In genomic region chr13:36819064-36819810, GRCh38 we compare ENCODE assay signal across 1 cellular context.
TF ChIP-seq lines count a peak whose summit lies in the region.

TSS of gene RFXAP (plus strand) at chr13:36819222. CDS start at chr13:36819358, 136 bp downstream.

TF ChIP-seq in HepG2, 621 proteins besides CTCF, POLR2A, EP300 and RAD21 (continued from another document and continues in another):
- TF ChIP-seq FOXP4 (CRISPR knock-in tag; IDR thresholded peaks at IDR 0.05) (no peak), ZNF629 (CRISPR knock-in tag; conservative IDR thresholded peaks at IDR 0.05) (no peak), SNRNP70 (IDR thresholded peaks at IDR 0.05; ENCODE audit: low read depth, low read length) (no peak), SP140L (CRISPR knock-in tag; IDR thresholded peaks at IDR 0.05; ENCODE audit: borderline replicate concordance) (no peak), SMAD3 (CRISPR knock-in tag; IDR thresholded peaks at IDR 0.05) (no peak), ZBTB44 (CRISPR knock-in tag; IDR thresholded peaks at IDR 0.05) (no peak), HNRNPL (IDR thresholded peaks at IDR 0.05; ENCODE audit: low read depth, low read length) (peak; percentile 62; the same call in 1 of the 2 replicates), SRSF1 (optimal IDR thresholded peaks at IDR 0.05; ENCODE audit: low read depth, low read length) (no peak), CBX5 (CRISPR knock-in tag; IDR thresholded peaks at IDR 0.05; ENCODE audit: borderline replicate concordance) (no peak), SMARCE1 (IDR thresholded peaks at IDR 0.05; ENCODE audit: borderline replicate concordance) (no peak), ETV6 (CRISPR knock-in tag; conservative IDR thresholded peaks at IDR 0.05) (no peak), ELK4 (CRISPR knock-in tag; IDR thresholded peaks at IDR 0.05; ENCODE audit: borderline replicate concordance) (no peak), ZBTB43 (CRISPR knock-in tag; conservative IDR thresholded peaks at IDR 0.05) (no peak), HMGA1 (CRISPR knock-in tag; conservative IDR thresholded peaks at IDR 0.05) (no peak), ZNF646 (CRISPR knock-in tag; IDR thresholded peaks at IDR 0.05) (no peak), NFE2L1 (CRISPR knock-in tag; IDR thresholded peaks at IDR 0.05; ENCODE audit: borderline replicate concordance) (no peak), KDM5A (IDR thresholded peaks at IDR 0.05; ENCODE audit: borderline replicate concordance, low read length) (0 out of 2 replicates have a peak, but pooled peaks have one; percentile 16), HBP1 (CRISPR knock-in tag; IDR thresholded peaks at IDR 0.05; ENCODE audit: low read depth) (no peak), ZFP1 (CRISPR knock-in tag; IDR thresholded peaks at IDR 0.05) (no peak), ZNF510 (CRISPR knock-in tag; IDR thresholded peaks at IDR 0.05; ENCODE audit: low read depth) (no peak), MAF1 (CRISPR knock-in tag; IDR thresholded peaks at IDR 0.05; ENCODE audit: borderline replicate concordance) (no peak), ISX (CRISPR knock-in tag; conservative IDR thresholded peaks at IDR 0.05) (no peak), SRF (IDR thresholded peaks at IDR 0.05; ENCODE audit: low read depth, low read length) (no peak), MIER2 (CRISPR knock-in tag; IDR thresholded peaks at IDR 0.05) (no peak), ZNF720 (CRISPR knock-in tag; IDR thresholded peaks at IDR 0.05) (no peak), ZNF329 (CRISPR knock-in tag; IDR thresholded peaks at IDR 0.05; ENCODE audit: low read depth) (0 out of 2 replicates have a peak, but pooled peaks have one; percentile 49), GRHL1 (CRISPR knock-in tag; conservative IDR thresholded peaks at IDR 0.05) (no peak), MTERF4 (CRISPR knock-in tag; IDR thresholded peaks at IDR 0.05) (no peak), MAZ (IDR thresholded peaks at IDR 0.05; ENCODE audit: borderline replicate concordance, low read depth, low read length) (no peak), MAZ (CRISPR knock-in tag; IDR thresholded peaks at IDR 0.05; ENCODE audit: low read depth) (no peak), ZNF276 (CRISPR knock-in tag; IDR thresholded peaks at IDR 0.05; ENCODE audit: low read depth) (no peak), RBM39 (IDR thresholded peaks at IDR 0.05; ENCODE audit: low read depth, low read length, poor library complexity, severe bottlenecking) (no peak), E2F1 (CRISPR knock-in tag; IDR thresholded peaks at IDR 0.05) (no peak), ZNF660 (CRISPR knock-in tag; IDR thresholded peaks at IDR 0.05; ENCODE audit: borderline replicate concordance, low read depth) (no peak), NR0B2 (CRISPR knock-in tag; IDR thresholded peaks at IDR 0.05) (no peak), RBM22 (optimal IDR thresholded peaks at IDR 0.05; ENCODE audit: low read length) (no peak)
